In genomic region chr21:39387461-39388037, GRCh38 we compare ENCODE assay signal across 8 cellular contexts. TPM values are rescaled to one million over a fixed set of nuclear protein-coding genes. Genes with fewer than 3 reads are reported as not detected.
DNase-seq lines count a peak whose midpoint lies in the region; ATAC-seq and TF ChIP-seq lines count a peak whose summit lies in the region.

No MANE protein-coding gene starts in this region.

- no peaks in the 10 kb centered on the region for H3K9me3 ChIP-seq in left ventricle myocardium inferior (replicated peaks)

- H3K27ac Mint-ChIP-seq in type B pancreatic cell, result peak overlapping the region; percentile 80

- no peaks in the 10 kb centered on the region for H3K9me3 Mint-ChIP-seq in type B pancreatic cell

- no peaks in the 10 kb centered on the region for H3K27me3 ChIP-seq in left ventricle myocardium inferior (ENCODE audit: low read depth)

- TF ChIP-seq CTCF in left ventricle myocardium inferior (IDR thresholded peaks at IDR 0.05; ENCODE audit: borderline replicate concordance) (no peak), type B pancreatic cell (conservative IDR thresholded peaks at IDR 0.05) (no peak)

- H3K27ac ChIP-seq in left ventricle myocardium inferior (replicated peaks), result peak overlapping the region; percentile 83

- H3K4me3 ChIP-seq in left ventricle myocardium inferior, result peak overlapping the region; percentile 65

- peak; percentile 46 for ATAC-seq in GM21576 (IDR thresholded peaks at IDR 0.05; ENCODE audit: unreplicated experiment)

- intact Hi-C loops in left ventricle myocardium inferior (cut with micrococcal nuclease) (no loop called here), posterior vena cava (cut with DNase I) (loop anchor here in 1 of 2 donors (2.0 to 10.0 kb wide), 2 partner anchors 39 to 73 kb away; partner anchors contain the start of genes BRWD1 and HMGN1)

- no peaks in the 10 kb centered on the region for H3K27me3 Mint-ChIP-seq in type B pancreatic cell

- H3K4me3 Mint-ChIP-seq in type B pancreatic cell, result peak overlapping the region; percentile 90

- DNase-seq in C1 segment of cervical spinal cord (lab: John Stamatoyannopoulos, UW), result peak; percentile 33 to 92 (median 80)
- DNase-seq in NCI-H1436 treated with DMSO at 0.1 percent for 48 hours (lab: John Stamatoyannopoulos, UW), result peak; percentile 46
- DNase-seq in T follicular helper cell (ENCODE audit: low read depth), result peak; percentile 91
- peak; percentile 72 for DNase-seq in amniotic epithelial cell (ENCODE audit: low read depth)
- peak; percentile 92 for DNase-seq in left ventricle myocardium inferior
- peak; percentile 97 for DNase-seq in posterior vena cava (ENCODE audit: low spot score)
- peak; percentile 94 for DNase-seq in type B pancreatic cell (ENCODE audit: extremely low spot score, unreplicated experiment)

- peaks cover 4% of the 10 kb centered on the region for H3K36me3 Mint-ChIP-seq in type B pancreatic cell

- H3K4me1 ChIP-seq in left ventricle myocardium inferior, result peaks cover 50% of the 10 kb centered on the region

- H3K4me1 Mint-ChIP-seq in type B pancreatic cell (ENCODE audit: unreplicated experiment), result peaks cover 16% of the 10 kb centered on the region

- peaks cover 19% of the 10 kb centered on the region for H3K36me3 ChIP-seq in left ventricle myocardium inferior

RNA-seq across cellular contexts. Expression of gene HMGN1, which starts 38.7 kb away (rescaled TPM):
- 64.5 TPM for total RNA-seq in left ventricle myocardium inferior
- total RNA-seq in posterior vena cava, result 100 to 1,000 TPM in 1 of 2 donors, 10 to 100 TPM in 1; 65.9 to 101 TPM
- 466 and 479 TPM in 2 replicates for total RNA-seq in type B pancreatic cell (ENCODE audit: low replicate concordance)

RNA-seq across cellular contexts. Expression of gene LCA5L, which starts 58.0 kb away (rescaled TPM):
- 0.80 TPM for total RNA-seq in left ventricle myocardium inferior
- 1 to 10 TPM; 1.5 to 1.7 TPM for total RNA-seq in posterior vena cava
- total RNA-seq in type B pancreatic cell (ENCODE audit: low replicate concordance), result 1.9 and 2.6 TPM in 2 replicates

Comparison
In these comparisons a context has a peak if more than half of its experiments do, and no peak if none do; other contexts are left out.
1. Peak in every context shown above with its lines: DNase-seq, ATAC-seq, H3K4me3 ChIP-seq and H3K27ac ChIP-seq.
2. DNase-seq: peak in every context shown above with its lines; median percentile 97 in posterior vena cava; 94 in type B pancreatic cell; 92 in left ventricle myocardium inferior; 91 in T follicular helper cell; 80 in C1 segment of cervical spinal cord; 72 in amniotic epithelial cell; 46 in NCI-H1436 treated with DMSO at 0.1 percent for 48 hours.